In genomic region chr22:36053242-36054147, GRCh38 we compare ENCODE assay signal across 14 cellular contexts.
"Had no signal": no experiment of that assay in that cellular context is flagged by ENCODE, and none has a peak within 500 bp of the region (broad histone marks: within the 10 kb centered on the region; RNA-seq: fewer than 3 reads in every experiment).

No MANE protein-coding gene starts in this region.

- H3K27ac Mint-ChIP-seq: activated naive CD8-positive, alpha-beta T cell treated with anti-CD3 and anti-CD28 coated beads, Interleukin-2, amount 10 ng/mL, durations not matched to agents 7 days and 5 days; memory B cell; stimulated activated naive CD8-positive, alpha-beta T cell treated with anti-CD3 and anti-CD28 coated beads, Interleukin-15, Interleukin-2, amounts not matched to agents 100 ng/mL and 50 ng/mL, for 24 hours had no signal

- H3K36me3 ChIP-seq: heart right ventricle, left lung, uterus had no signal

- DNase-seq: activated CD4-positive, alpha-beta T cell treated with anti-CD3 and anti-CD28 coated beads, Interleukin-2, amount 50 U/mL, for 1 hour; activated gamma-delta T cell; activated naive CD8-positive, alpha-beta T cell treated with anti-CD3 and anti-CD28 coated beads, Interleukin-2, amount 10 ng/mL, durations not matched to agents 7 days and 5 days; activated T-cell treated with anti-CD3 and anti-CD28 coated beads, Interleukin-2, amount 50 U/mL, for 1 hour; aorta; foreskin melanocyte; heart right ventricle; left lung; nucleus accumbens; stimulated activated CD4-positive, alpha-beta T cell treated with anti-CD3 and anti-CD28 coated beads, Interleukin-2, amount 100 ng/mL, for 48 hours; uterus had no signal

- H3K4me3 ChIP-seq: heart right ventricle, left lung, uterus had no signal

- H3K27me3 ChIP-seq: heart right ventricle, left lung, uterus had no signal

- H3K4me1 ChIP-seq: left lung, uterus had no signal

- H3K4me1 Mint-ChIP-seq: memory B cell had no signal

- H3K36me3 Mint-ChIP-seq: activated naive CD8-positive, alpha-beta T cell treated with anti-CD3 and anti-CD28 coated beads, Interleukin-2, amount 10 ng/mL, durations not matched to agents 7 days and 5 days; memory B cell; natural killer cell treated with Interleukin-12 subunit alpha and Interleukin-12 subunit beta and Interleukin-15 and Interleukin-18, amount 100 ng/mL, for 72 hours had no signal

- H3K27ac ChIP-seq: heart right ventricle, left lung, uterus had no signal

- H3K9me3 Mint-ChIP-seq: activated naive CD8-positive, alpha-beta T cell treated with anti-CD3 and anti-CD28 coated beads, Interleukin-2, amount 10 ng/mL, durations not matched to agents 7 days and 5 days; natural killer cell treated with Interleukin-12 subunit alpha and Interleukin-12 subunit beta and Interleukin-15 and Interleukin-18, amount 100 ng/mL, for 72 hours; stimulated activated naive CD8-positive, alpha-beta T cell treated with anti-CD3 and anti-CD28 coated beads, Interleukin-15, Interleukin-2, amounts not matched to agents 100 ng/mL and 50 ng/mL, for 24 hours had no signal

- H3K4me3 Mint-ChIP-seq: activated naive CD8-positive, alpha-beta T cell treated with anti-CD3 and anti-CD28 coated beads, Interleukin-2, amount 10 ng/mL, durations not matched to agents 7 days and 5 days; memory B cell; natural killer cell treated with Interleukin-12 subunit alpha and Interleukin-12 subunit beta and Interleukin-15 and Interleukin-18, amount 100 ng/mL, for 72 hours; stimulated activated naive CD8-positive, alpha-beta T cell treated with anti-CD3 and anti-CD28 coated beads, Interleukin-15, Interleukin-2, amounts not matched to agents 100 ng/mL and 50 ng/mL, for 24 hours had no signal

- H3K9me3 ChIP-seq: heart right ventricle, left lung, uterus had no signal
